ENCODE assay signal across 17 cellular contexts in genomic region chr12:109609256-109609821, GRCh38.
"Had no signal": no experiment of that assay in that cellular context is flagged by ENCODE, and none has a peak within 500 bp of the region (broad histone marks: within the 10 kb centered on the region; RNA-seq: fewer than 3 reads in every experiment).

No MANE protein-coding gene starts in this region.

- H3K4me3 ChIP-seq: body of pancreas, dorsolateral prefrontal cortex, mucosa of descending colon, ovary, psoas muscle, skin epidermis, tibial nerve, uterus had no signal

- H3K27ac ChIP-seq: body of pancreas, ovary, psoas muscle, skin epidermis, tibial nerve, uterus had no signal

- DNase-seq: activated CD4-positive, alpha-beta T cell treated with anti-CD3 and anti-CD28 coated beads, Interleukin-2, amount 10 ng/mL, durations not matched to agents 7 days and 5 days; activated CD8-positive, alpha-beta T cell treated with anti-CD3 and anti-CD28 coated beads, Interleukin-2, amount 10 ng/mL, durations not matched to agents 7 days and 5 days; activated naive CD4-positive, alpha-beta T cell treated with Interleukin-2 at 50 U/mL for 16 hours; activated T-cell treated with anti-CD3 and anti-CD28 coated beads, Interleukin-2, amount 50 U/mL, for 24 hours; body of pancreas; dorsolateral prefrontal cortex; immature natural killer cell; kidney glomerular epithelial cell; left ventricle myocardium superior; mucosa of descending colon; naive B cell; ovary; psoas muscle; uterus had no signal

- ATAC-seq: activated CD8-positive, alpha-beta T cell treated with anti-CD3 and anti-CD28 coated beads, Interleukin-2, amount 10 ng/mL, durations not matched to agents 7 days and 5 days; body of pancreas; left ventricle myocardium superior; mucosa of descending colon; psoas muscle; right cardiac atrium had no signal

- H3K36me3 ChIP-seq: ovary, tibial nerve, uterus had no signal

- H3K27me3 ChIP-seq: ovary had no signal

- H3K4me1 ChIP-seq: uterus had no signal

- H3K9me3 ChIP-seq: body of pancreas, mucosa of descending colon, ovary, psoas muscle, tibial nerve, uterus had no signal
